Comparison of ENCODE assay signal across 18 cellular contexts in the genomic region with DNA sequence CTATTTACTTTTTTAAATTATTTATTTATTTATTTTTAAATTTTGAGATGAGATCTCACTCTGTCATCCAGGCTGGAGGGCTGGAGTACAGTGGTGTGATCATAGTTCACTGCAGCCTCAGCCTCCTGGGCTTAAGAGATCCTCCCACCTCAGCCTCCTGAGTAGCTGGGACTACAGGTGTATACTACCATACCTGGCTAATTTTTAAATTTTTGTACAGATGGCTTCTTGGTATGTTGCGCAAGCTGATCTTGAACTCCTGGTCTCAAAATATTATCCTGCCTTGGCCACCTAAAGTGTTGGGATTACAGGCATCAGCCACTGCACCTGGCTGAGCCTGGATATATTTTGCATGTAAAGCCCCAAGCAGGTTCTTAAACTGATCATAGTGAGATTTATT. TPM values are rescaled to one million over a fixed set of nuclear protein-coding genes. Genes with fewer than 3 reads are reported as not detected.
DNase-seq lines count a peak whose midpoint lies in the region; ATAC-seq and TF ChIP-seq lines count a peak whose summit lies in the region.
"Had no signal": no experiment of that assay in that cellular context is flagged by ENCODE, and none has a peak within 500 bp of the region (broad histone marks: within the 10 kb centered on the region; RNA-seq: fewer than 3 reads in every experiment).

No MANE protein-coding gene starts in this region.

- TF ChIP-seq CTCF in IMR-90 (conservative IDR thresholded peaks at IDR 0.05; ENCODE audit: low read depth, low read length) (no peak), esophagus muscularis mucosa (IDR thresholded peaks at IDR 0.05) (no peak), CD14-positive monocyte (IDR thresholded peaks at IDR 0.05) (no peak)

- H3K14ac ChIP-seq in IMR-90 (replicated peaks; ENCODE audit: low read depth, low read length): no peak overlapping the region

- no peak overlapping the region for H2AK9ac ChIP-seq in IMR-90 (replicated peaks; ENCODE audit: low read depth, low read length, poor library complexity)

- H3K4me1 Mint-ChIP-seq in activated CD8-positive, alpha-beta memory T cell treated with anti-CD3 and anti-CD28 coated beads, Interleukin-2, amount 10 ng/mL, durations not matched to agents 7 days and 5 days: peaks cover 68% of the 10 kb centered on the region
- H3K4me1 Mint-ChIP-seq in stimulated activated effector memory CD8-positive, alpha-beta T cell treated with anti-CD3 and anti-CD28 coated beads, Interleukin-12 subunit alpha, Interleukin-12 subunit beta, amount 100 ng/mL, for 72 hours: peaks cover 76% of the 10 kb centered on the region
- peaks cover 77% of the 10 kb centered on the region for H3K4me1 Mint-ChIP-seq in CD14-positive monocyte

- dilution Hi-C loops in IMR-90 (cut with HindIII; ENCODE audit: low sequenced_read_pairs, unreplicated experiment): no loop called here

- no peak for DNase-seq in activated CD8-positive, alpha-beta memory T cell treated with anti-CD3 and anti-CD28 coated beads, Interleukin-2, amount 10 ng/mL, durations not matched to agents 7 days and 5 days
- DNase-seq in activated CD8-positive, alpha-beta memory T cell treated with anti-CD3 and anti-CD28 coated beads, Interleukin-2, amount 50 U/mL, for 48 hours: no peak
- DNase-seq in IMR-90: no peak
- no peak for DNase-seq in esophagus muscularis mucosa (ENCODE audit: extremely low spot score)
- no peak for DNase-seq in stimulated activated effector memory CD8-positive, alpha-beta T cell treated with anti-CD3 and anti-CD28 coated beads, Interleukin-12 subunit alpha, Interleukin-12 subunit beta, amount 100 ng/mL, for 72 hours (ENCODE audit: low spot score in 2 of 2)
- no peak for DNase-seq in CD14-positive monocyte (ENCODE audit: low spot score)
- DNase-seq: 8988T, DMS153, EL, GOT3, HFFc6, Karpas-422, NCI-H1930, NCI-H2171 treated with DMSO at 0.1 percent for 48 hours, NCI-H524, Peyer's patch had no signal

- no peak for ATAC-seq in activated CD8-positive, alpha-beta memory T cell treated with anti-CD3 and anti-CD28 coated beads, Interleukin-2, amount 10 ng/mL, durations not matched to agents 7 days and 5 days
- ATAC-seq in IMR-90 (ENCODE audit: low read depth) (no peak), GM19463 (IDR thresholded peaks at IDR 0.05; ENCODE audit: unreplicated experiment) (no peak), HG02852 (IDR thresholded peaks at IDR 0.05; ENCODE audit: unreplicated experiment) (no peak)
- ATAC-seq in stimulated activated effector memory CD8-positive, alpha-beta T cell treated with anti-CD3 and anti-CD28 coated beads, Interleukin-12 subunit alpha, Interleukin-12 subunit beta, amount 100 ng/mL, for 72 hours: no peak

- H4K5ac ChIP-seq in IMR-90 (ENCODE audit: low read depth, low read length): no peak overlapping the region

- no peak overlapping the region for H2BK5ac ChIP-seq in IMR-90 (ENCODE audit: low read depth, low read length, poor library complexity, severe bottlenecking)

- no peaks in the 10 kb centered on the region for H3K9me3 ChIP-seq in IMR-90 (ENCODE audit: control insufficient read depth, insufficient read depth, low read length)
- no peaks in the 10 kb centered on the region for H3K9me3 ChIP-seq in esophagus muscularis mucosa
- H3K9me3 ChIP-seq: Peyer's patch had no signal

- no peak overlapping the region for H2BK15ac ChIP-seq in IMR-90 (ENCODE audit: low read depth, low read length)

- H3K4me3 ChIP-seq in IMR-90 (ENCODE audit: insufficient read depth, low read depth, low read length): no peak overlapping the region
- no peak overlapping the region for H3K4me3 ChIP-seq in esophagus muscularis mucosa
- H3K4me3 ChIP-seq: Peyer's patch had no signal

- intact Hi-C loops in IMR-90 (cut with micrococcal nuclease): no loop called here
- intact Hi-C loops in esophagus muscularis mucosa (cut with DNase I): no loop called here
- intact Hi-C loops in CD14-positive monocyte (cut with micrococcal nuclease): no loop called here

- TF ChIP-seq POLR2A in IMR-90 (IDR thresholded peaks at IDR 0.05; ENCODE audit: low read depth, low read length) (no peak), esophagus muscularis mucosa (IDR thresholded peaks at IDR 0.05; ENCODE audit: low read depth) (no peak)

- H2BK20ac ChIP-seq in IMR-90 (ENCODE audit: low read depth, low read length): no peak overlapping the region

- peaks cover 14 to 46% of the 10 kb centered on the region in 2 experiments for H3K79me1 ChIP-seq in IMR-90 (ENCODE audit: low read depth in 1 of 2, low read length in 2 of 2)

- peaks cover 45% of the 10 kb centered on the region for H3K36me3 Mint-ChIP-seq in activated CD8-positive, alpha-beta memory T cell treated with anti-CD3 and anti-CD28 coated beads, Interleukin-2, amount 10 ng/mL, durations not matched to agents 7 days and 5 days
- peaks cover 22% of the 10 kb centered on the region for H3K36me3 Mint-ChIP-seq in stimulated activated effector memory CD8-positive, alpha-beta T cell treated with anti-CD3 and anti-CD28 coated beads, Interleukin-12 subunit alpha, Interleukin-12 subunit beta, amount 100 ng/mL, for 72 hours
- peaks cover 2 to 4% of the 10 kb centered on the region in 2 donors for H3K36me3 Mint-ChIP-seq in CD14-positive monocyte

- H3K23ac ChIP-seq in IMR-90 (ENCODE audit: low read depth, low read length): no peak overlapping the region

- no peak overlapping the region for H2AK5ac ChIP-seq in IMR-90 (ENCODE audit: low read depth, low read length)

- no peak overlapping the region for H3K9ac ChIP-seq in IMR-90 (ENCODE audit: low read depth, low read length)

- CTCF ChIA-PET in activated CD8-positive, alpha-beta memory T cell treated with anti-CD3 and anti-CD28 coated beads, Interleukin-2, amount 10 ng/mL, durations not matched to agents 7 days and 5 days (lab: Charles Lee): interaction anchor here (0.6 to 2.2 kb wide), 5 partner anchors 11 to 834 kb away, joined by 3 to 6 read pairs (median 4); no protein-coding TSS in a partner anchor
- CTCF ChIA-PET in IMR-90 (lab: Yijun Ruan, JAX): no interaction called here

- H3K4ac ChIP-seq in IMR-90 (ENCODE audit: low read depth, low read length): no peak overlapping the region

- peaks cover 5% of the 10 kb centered on the region; the same call in 1 of the 2 replicates for H3K9me1 ChIP-seq in IMR-90 (ENCODE audit: insufficient read depth, low read length)

- H3K27me3 Mint-ChIP-seq in activated CD8-positive, alpha-beta memory T cell treated with anti-CD3 and anti-CD28 coated beads, Interleukin-2, amount 10 ng/mL, durations not matched to agents 7 days and 5 days: no peaks in the 10 kb centered on the region
- H3K27me3 Mint-ChIP-seq in CD14-positive monocyte (ENCODE audit: low read depth in 3 of 3): no peaks in the 10 kb centered on the region

- BruUV-seq in IMR-90 (replicated peaks; lab: Mats Ljungman, UMichigan): no TSS peak

- H3K27me3 ChIP-seq in IMR-90 (ENCODE audit: control insufficient read depth, insufficient read depth, low read length) (no peaks in the 10 kb centered on the region), esophagus muscularis mucosa (no peaks in the 10 kb centered on the region)
- H3K27me3 ChIP-seq: Peyer's patch had no signal

- TF ChIP-seq RAD21 in IMR-90 (IDR thresholded peaks at IDR 0.05; ENCODE audit: low read length): no peak

- H2BK120ac ChIP-seq in IMR-90 (ENCODE audit: low read depth, low read length): no peak overlapping the region

- H3K27ac ChIP-seq in IMR-90 (ENCODE audit: insufficient read depth, low read length): no peak overlapping the region
- H3K27ac ChIP-seq in esophagus muscularis mucosa (replicated peaks in 1 of 4): peak overlapping the region in 3 of 4 donors; percentile 34 to 52 (median 35)

- H3K4me1 ChIP-seq in IMR-90 (ENCODE audit: control insufficient read depth, insufficient read depth, low read length): peaks cover 12% of the 10 kb centered on the region
- H3K4me1 ChIP-seq in esophagus muscularis mucosa: peaks cover 37 to 67% (median 62%) of the 10 kb centered on the region in 4 donors

- no peaks in the 10 kb centered on the region for H3K9me3 Mint-ChIP-seq in activated CD8-positive, alpha-beta memory T cell treated with anti-CD3 and anti-CD28 coated beads, Interleukin-2, amount 10 ng/mL, durations not matched to agents 7 days and 5 days (ENCODE audit: low read depth)
- H3K9me3 Mint-ChIP-seq in stimulated activated effector memory CD8-positive, alpha-beta T cell treated with anti-CD3 and anti-CD28 coated beads, Interleukin-12 subunit alpha, Interleukin-12 subunit beta, amount 100 ng/mL, for 72 hours: no peaks in the 10 kb centered on the region
- H3K9me3 Mint-ChIP-seq in CD14-positive monocyte: no peaks in the 10 kb centered on the region
- H3K9me3 Mint-ChIP-seq: HFFc6 had no signal

- H3K4me2 ChIP-seq in IMR-90 (ENCODE audit: low read depth, low read length): no peak overlapping the region

- H3K18ac ChIP-seq in IMR-90 (ENCODE audit: low read depth, low read length): no peak overlapping the region

- H4K91ac ChIP-seq in IMR-90 (ENCODE audit: insufficient read depth, low read depth, low read length): no peak overlapping the region

- TF ChIP-seq EP300 in esophagus muscularis mucosa (IDR thresholded peaks at IDR 0.05): no peak

- POLR2A ChIA-PET in IMR-90 (lab: Charles Lee; ENCODE audit: unreplicated experiment): no interaction called here

- peaks cover 31% of the 10 kb centered on the region for H4K20me1 ChIP-seq in IMR-90 (ENCODE audit: insufficient read depth, low read length)

- no peak overlapping the region for H4K8ac ChIP-seq in IMR-90 (ENCODE audit: low read depth in 2 of 2, low read length in 2 of 2)

- H3K4me3 Mint-ChIP-seq in activated CD8-positive, alpha-beta memory T cell treated with anti-CD3 and anti-CD28 coated beads, Interleukin-2, amount 10 ng/mL, durations not matched to agents 7 days and 5 days: no peak overlapping the region
- peak overlapping the region; percentile 61 for H3K4me3 Mint-ChIP-seq in stimulated activated effector memory CD8-positive, alpha-beta T cell treated with anti-CD3 and anti-CD28 coated beads, Interleukin-12 subunit alpha, Interleukin-12 subunit beta, amount 100 ng/mL, for 72 hours
- no peak overlapping the region for H3K4me3 Mint-ChIP-seq in CD14-positive monocyte
- H3K4me3 Mint-ChIP-seq: HFFc6 had no signal

- no peak overlapping the region for H2AFZ ChIP-seq in IMR-90 (replicated peaks; ENCODE audit: low read length, poor library complexity)

- H3K56ac ChIP-seq in IMR-90 (ENCODE audit: extremely low read depth, insufficient read depth, low read length): no peak overlapping the region

- no CpG with 5 or more reads among the region's 1 CpG for WGBS in IMR-90 (ENCODE audit: extremely low coverage in 2 of 2, insufficient read length in 1 of 2), 2 experiments
- 100% methylated on average over 1 of the region's 1 CpG for WGBS in esophagus muscularis mucosa

- H3K36me3 ChIP-seq in IMR-90 (ENCODE audit: control insufficient read depth, insufficient read depth, low read length) (no peaks in the 10 kb centered on the region), esophagus muscularis mucosa (no peaks in the 10 kb centered on the region)
- H3K36me3 ChIP-seq: Peyer's patch had no signal

- H3K27ac Mint-ChIP-seq in activated CD8-positive, alpha-beta memory T cell treated with anti-CD3 and anti-CD28 coated beads, Interleukin-2, amount 10 ng/mL, durations not matched to agents 7 days and 5 days: peak overlapping the region; percentile 41
- H3K27ac Mint-ChIP-seq in stimulated activated effector memory CD8-positive, alpha-beta T cell treated with anti-CD3 and anti-CD28 coated beads, Interleukin-12 subunit alpha, Interleukin-12 subunit beta, amount 100 ng/mL, for 72 hours: peak overlapping the region; percentile 84
- H3K27ac Mint-ChIP-seq in CD14-positive monocyte: no peak overlapping the region
- H3K27ac Mint-ChIP-seq: HFFc6 had no signal

- in situ Hi-C loops in IMR-90 (cut with MboI; ENCODE audit: low sequenced_read_pairs): no loop called here

RNA-seq across cellular contexts. Expression of gene CHST12, which starts 7.6 kb away (rescaled TPM):
- total RNA-seq in activated CD8-positive, alpha-beta memory T cell treated with anti-CD3 and anti-CD28 coated beads, Interleukin-2, amount 10 ng/mL, durations not matched to agents 7 days and 5 days: 100 to 1,000 TPM in 1 of 2 experiments, 10 to 100 TPM in 1; 70.8 to 103 TPM
- total RNA-seq in IMR-90 (2012; rRNA removed) (3.8 and 4.7 TPM in 2 replicates), esophagus muscularis mucosa (10 to 100 TPM in 2 of 4 donors, 1 to 10 TPM in 2; 6.6 to 24.0 (median 14.8) TPM)
- polyA plus RNA-seq in IMR-90 (2012; rRNA removed) (27.0 and 31.6 TPM in 2 replicates), CD14-positive monocyte (1 to 10 TPM; 5.8 to 7.5 TPM)
- 26.1 and 46.6 TPM in 2 replicates for polyA plus RNA-seq in IMR-90 (2012; cell fraction: cytosol; rRNA removed)
- 11.2 and 24.6 TPM in 2 replicates for polyA plus RNA-seq in IMR-90 (2012; cell fraction: nucleus; rRNA removed; ENCODE audit: low replicate concordance)

RNA-seq across cellular contexts. Expression of gene EIF3B, which starts 56.4 kb away (rescaled TPM):
- 100 to 1,000 TPM; 170 to 204 TPM for total RNA-seq in activated CD8-positive, alpha-beta memory T cell treated with anti-CD3 and anti-CD28 coated beads, Interleukin-2, amount 10 ng/mL, durations not matched to agents 7 days and 5 days
- total RNA-seq in IMR-90 (2012; rRNA removed): 201 and 211 TPM in 2 replicates
- 105 and 107 TPM in 2 replicates for polyA plus RNA-seq in IMR-90 (2012; rRNA removed)
- polyA plus RNA-seq in IMR-90 (2012; cell fraction: cytosol; rRNA removed): 68.3 and 87.5 TPM in 2 replicates
- 232 and 274 TPM in 2 replicates for polyA plus RNA-seq in IMR-90 (2012; cell fraction: nucleus; rRNA removed; ENCODE audit: low replicate concordance)
- total RNA-seq in esophagus muscularis mucosa: 100 to 1,000 TPM; 105 to 155 (median 128) TPM
- 10 to 100 TPM; 46.0 to 69.2 TPM for polyA plus RNA-seq in CD14-positive monocyte

Comparison
In these comparisons a context has a peak if more than half of its experiments do, and no peak if none do; other contexts are left out.
1. H3K27ac Mint-ChIP-seq: peak in activated CD8-positive, alpha-beta memory T cell treated with anti-CD3 and anti-CD28 coated beads, Interleukin-2, amount 10 ng/mL, durations not matched to agents 7 days and 5 days (single experiment) and stimulated activated effector memory CD8-positive, alpha-beta T cell treated with anti-CD3 and anti-CD28 coated beads, Interleukin-12 subunit alpha, Interleukin-12 subunit beta, amount 100 ng/mL, for 72 hours (single experiment); none in CD14-positive monocyte (0 of 7).